ENCODE assay signal across 2 cellular contexts in the genomic region with DNA sequence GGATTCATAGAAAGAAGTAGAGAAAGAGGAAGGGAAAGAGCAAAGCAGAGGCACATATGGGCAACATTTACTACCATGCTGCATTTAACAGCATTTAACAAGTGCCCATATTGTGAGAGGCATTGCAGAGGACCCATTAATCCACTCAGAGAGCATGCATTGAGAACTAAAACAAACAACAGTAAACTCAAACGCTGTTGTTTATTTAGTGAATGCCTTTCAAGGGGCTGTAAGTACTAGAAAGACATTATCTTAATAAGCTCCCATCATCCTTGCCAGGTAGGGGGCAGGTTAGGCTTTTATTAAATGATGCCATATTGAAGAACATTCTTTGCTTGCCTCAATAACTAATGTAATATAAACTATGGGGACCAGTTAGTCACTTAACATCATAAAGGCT.
TF ChIP-seq lines count a peak whose summit lies in the region.

No MANE protein-coding gene starts in this region.

TF ChIP-seq in HEK293, 187 proteins besides CTCF, POLR2A, EP300 and RAD21 (continued from another document and continues in another):
- no peak for TF ChIP-seq ZEB2 (tag by site-specific recombination; IDR thresholded peaks at IDR 0.05)
- TF ChIP-seq KLF8 (tag by site-specific recombination; IDR thresholded peaks at IDR 0.05), result no peak
- TF ChIP-seq, protein P1, sequence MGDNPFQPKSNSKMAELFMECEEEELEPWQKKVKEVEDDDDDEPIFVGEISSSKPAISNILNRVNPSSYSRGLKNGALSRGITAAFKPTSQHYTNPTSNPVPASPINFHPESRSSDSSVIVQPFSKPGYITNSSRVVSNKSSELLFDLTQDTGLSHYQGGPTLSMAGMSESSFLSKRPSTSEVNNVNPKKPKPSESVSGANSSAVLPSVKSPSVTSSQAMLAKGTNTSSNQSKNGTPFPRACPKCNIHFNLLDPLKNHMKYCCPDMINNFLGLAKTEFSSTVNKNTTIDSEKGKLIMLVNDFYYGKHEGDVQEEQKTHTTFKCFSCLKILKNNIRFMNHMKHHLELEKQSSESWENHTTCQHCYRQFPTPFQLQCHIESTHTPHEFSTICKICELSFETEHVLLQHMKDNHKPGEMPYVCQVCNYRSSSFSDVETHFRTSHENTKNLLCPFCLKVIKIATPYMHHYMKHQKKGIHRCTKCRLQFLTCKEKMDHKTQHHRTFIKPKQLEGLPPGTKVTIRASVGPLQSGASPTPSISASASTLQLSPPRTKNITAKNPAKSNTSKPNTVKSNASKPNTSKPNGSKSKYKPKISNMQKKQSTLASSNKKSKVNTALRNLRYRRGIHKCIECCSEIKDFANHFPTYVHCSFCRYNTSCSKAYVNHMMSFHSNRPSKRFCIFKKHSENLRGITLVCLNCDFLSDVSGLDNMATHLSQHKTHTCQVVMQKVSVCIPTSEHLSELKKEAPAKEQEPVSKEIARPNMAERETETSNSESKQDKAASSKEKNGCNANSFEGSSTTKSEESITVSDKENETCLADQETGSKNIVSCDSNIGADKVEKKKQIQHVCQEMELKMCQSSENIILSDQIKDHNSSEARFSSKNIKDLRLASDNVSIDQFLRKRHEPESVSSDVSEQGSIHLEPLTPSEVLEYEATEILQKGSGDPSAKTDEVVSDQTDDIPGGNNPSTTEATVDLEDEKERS (tag by site-specific recombination; IDR thresholded peaks at IDR 0.05), result no peak
- no peak for TF ChIP-seq REPIN1 (tag by site-specific recombination; IDR thresholded peaks at IDR 0.05; ENCODE audit: low read depth)
- no peak for TF ChIP-seq ZSCAN23 (tag by site-specific recombination; IDR thresholded peaks at IDR 0.05)
- no peak for TF ChIP-seq ZNF768 (tag by site-specific recombination; IDR thresholded peaks at IDR 0.05)
- no peak for TF ChIP-seq ZFP69B (tag by site-specific recombination; IDR thresholded peaks at IDR 0.05)
- no peak for TF ChIP-seq ZNF2 (tag by site-specific recombination; IDR thresholded peaks at IDR 0.05)
- TF ChIP-seq ZIC2 (tag by site-specific recombination; IDR thresholded peaks at IDR 0.05), result 0 out of 2 replicates have a peak, but pooled peaks have one; percentile 35
- no peak for TF ChIP-seq SCRT1 (tag by site-specific recombination; IDR thresholded peaks at IDR 0.05; ENCODE audit: borderline replicate concordance)
- TF ChIP-seq, protein P2, sequence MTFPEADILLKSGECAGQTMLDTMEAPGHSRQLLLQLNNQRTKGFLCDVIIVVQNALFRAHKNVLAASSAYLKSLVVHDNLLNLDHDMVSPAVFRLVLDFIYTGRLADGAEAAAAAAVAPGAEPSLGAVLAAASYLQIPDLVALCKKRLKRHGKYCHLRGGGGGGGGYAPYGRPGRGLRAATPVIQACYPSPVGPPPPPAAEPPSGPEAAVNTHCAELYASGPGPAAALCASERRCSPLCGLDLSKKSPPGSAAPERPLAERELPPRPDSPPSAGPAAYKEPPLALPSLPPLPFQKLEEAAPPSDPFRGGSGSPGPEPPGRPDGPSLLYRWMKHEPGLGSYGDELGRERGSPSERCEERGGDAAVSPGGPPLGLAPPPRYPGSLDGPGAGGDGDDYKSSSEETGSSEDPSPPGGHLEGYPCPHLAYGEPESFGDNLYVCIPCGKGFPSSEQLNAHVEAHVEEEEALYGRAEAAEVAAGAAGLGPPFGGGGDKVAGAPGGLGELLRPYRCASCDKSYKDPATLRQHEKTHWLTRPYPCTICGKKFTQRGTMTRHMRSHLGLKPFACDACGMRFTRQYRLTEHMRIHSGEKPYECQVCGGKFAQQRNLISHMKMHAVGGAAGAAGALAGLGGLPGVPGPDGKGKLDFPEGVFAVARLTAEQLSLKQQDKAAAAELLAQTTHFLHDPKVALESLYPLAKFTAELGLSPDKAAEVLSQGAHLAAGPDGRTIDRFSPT (tag by site-specific recombination; IDR thresholded peaks at IDR 0.05), result no peak
- TF ChIP-seq, protein P3, sequence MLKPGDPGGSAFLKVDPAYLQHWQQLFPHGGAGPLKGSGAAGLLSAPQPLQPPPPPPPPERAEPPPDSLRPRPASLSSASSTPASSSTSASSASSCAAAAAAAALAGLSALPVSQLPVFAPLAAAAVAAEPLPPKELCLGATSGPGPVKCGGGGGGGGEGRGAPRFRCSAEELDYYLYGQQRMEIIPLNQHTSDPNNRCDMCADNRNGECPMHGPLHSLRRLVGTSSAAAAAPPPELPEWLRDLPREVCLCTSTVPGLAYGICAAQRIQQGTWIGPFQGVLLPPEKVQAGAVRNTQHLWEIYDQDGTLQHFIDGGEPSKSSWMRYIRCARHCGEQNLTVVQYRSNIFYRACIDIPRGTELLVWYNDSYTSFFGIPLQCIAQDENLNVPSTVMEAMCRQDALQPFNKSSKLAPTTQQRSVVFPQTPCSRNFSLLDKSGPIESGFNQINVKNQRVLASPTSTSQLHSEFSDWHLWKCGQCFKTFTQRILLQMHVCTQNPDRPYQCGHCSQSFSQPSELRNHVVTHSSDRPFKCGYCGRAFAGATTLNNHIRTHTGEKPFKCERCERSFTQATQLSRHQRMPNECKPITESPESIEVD (tag by site-specific recombination; IDR thresholded peaks at IDR 0.05), result peak; percentile 19; the same call in 1 of the 2 replicates
- TF ChIP-seq MYNN (tag by site-specific recombination; IDR thresholded peaks at IDR 0.05; ENCODE audit: borderline replicate concordance), result no peak
- TF ChIP-seq, protein P4, sequence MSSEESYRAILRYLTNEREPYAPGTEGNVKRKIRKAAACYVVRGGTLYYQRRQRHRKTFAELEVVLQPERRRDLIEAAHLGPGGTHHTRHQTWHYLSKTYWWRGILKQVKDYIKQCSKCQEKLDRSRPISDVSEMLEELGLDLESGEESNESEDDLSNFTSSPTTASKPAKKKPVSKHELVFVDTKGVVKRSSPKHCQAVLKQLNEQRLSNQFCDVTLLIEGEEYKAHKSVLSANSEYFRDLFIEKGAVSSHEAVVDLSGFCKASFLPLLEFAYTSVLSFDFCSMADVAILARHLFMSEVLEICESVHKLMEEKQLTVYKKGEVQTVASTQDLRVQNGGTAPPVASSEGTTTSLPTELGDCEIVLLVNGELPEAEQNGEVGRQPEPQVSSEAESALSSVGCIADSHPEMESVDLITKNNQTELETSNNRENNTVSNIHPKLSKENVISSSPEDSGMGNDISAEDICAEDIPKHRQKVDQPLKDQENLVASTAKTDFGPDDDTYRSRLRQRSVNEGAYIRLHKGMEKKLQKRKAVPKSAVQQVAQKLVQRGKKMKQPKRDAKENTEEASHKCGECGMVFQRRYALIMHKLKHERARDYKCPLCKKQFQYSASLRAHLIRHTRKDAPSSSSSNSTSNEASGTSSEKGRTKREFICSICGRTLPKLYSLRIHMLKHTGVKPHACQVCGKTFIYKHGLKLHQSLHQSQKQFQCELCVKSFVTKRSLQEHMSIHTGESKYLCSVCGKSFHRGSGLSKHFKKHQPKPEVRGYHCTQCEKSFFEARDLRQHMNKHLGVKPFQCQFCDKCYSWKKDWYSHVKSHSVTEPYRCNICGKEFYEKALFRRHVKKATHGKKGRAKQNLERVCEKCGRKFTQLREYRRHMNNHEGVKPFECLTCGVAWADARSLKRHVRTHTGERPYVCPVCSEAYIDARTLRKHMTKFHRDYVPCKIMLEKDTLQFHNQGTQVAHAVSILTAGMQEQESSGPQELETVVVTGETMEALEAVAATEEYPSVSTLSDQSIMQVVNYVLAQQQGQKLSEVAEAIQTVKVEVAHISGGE (tag by site-specific recombination; conservative IDR thresholded peaks at IDR 0.05; ENCODE audit: low read depth), result no peak
- TF ChIP-seq ZNF157 (tag by site-specific recombination; IDR thresholded peaks at IDR 0.05), result no peak
- no peak for TF ChIP-seq ZNF776 (tag by site-specific recombination; IDR thresholded peaks at IDR 0.05; ENCODE audit: borderline replicate concordance)

TF ChIP-seq in WTC11, 78 proteins besides CTCF, POLR2A, EP300 and RAD21 (continued from another document):
- TF ChIP-seq, protein P5, sequence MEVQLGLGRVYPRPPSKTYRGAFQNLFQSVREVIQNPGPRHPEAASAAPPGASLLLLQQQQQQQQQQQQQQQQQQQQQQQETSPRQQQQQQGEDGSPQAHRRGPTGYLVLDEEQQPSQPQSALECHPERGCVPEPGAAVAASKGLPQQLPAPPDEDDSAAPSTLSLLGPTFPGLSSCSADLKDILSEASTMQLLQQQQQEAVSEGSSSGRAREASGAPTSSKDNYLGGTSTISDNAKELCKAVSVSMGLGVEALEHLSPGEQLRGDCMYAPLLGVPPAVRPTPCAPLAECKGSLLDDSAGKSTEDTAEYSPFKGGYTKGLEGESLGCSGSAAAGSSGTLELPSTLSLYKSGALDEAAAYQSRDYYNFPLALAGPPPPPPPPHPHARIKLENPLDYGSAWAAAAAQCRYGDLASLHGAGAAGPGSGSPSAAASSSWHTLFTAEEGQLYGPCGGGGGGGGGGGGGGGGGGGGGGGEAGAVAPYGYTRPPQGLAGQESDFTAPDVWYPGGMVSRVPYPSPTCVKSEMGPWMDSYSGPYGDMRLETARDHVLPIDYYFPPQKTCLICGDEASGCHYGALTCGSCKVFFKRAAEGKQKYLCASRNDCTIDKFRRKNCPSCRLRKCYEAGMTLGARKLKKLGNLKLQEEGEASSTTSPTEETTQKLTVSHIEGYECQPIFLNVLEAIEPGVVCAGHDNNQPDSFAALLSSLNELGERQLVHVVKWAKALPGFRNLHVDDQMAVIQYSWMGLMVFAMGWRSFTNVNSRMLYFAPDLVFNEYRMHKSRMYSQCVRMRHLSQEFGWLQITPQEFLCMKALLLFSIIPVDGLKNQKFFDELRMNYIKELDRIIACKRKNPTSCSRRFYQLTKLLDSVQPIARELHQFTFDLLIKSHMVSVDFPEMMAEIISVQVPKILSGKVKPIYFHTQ (CRISPR knock-in tag; IDR thresholded peaks at IDR 0.05), result no peak
- no peak for TF ChIP-seq NFATC4 (CRISPR knock-in tag; IDR thresholded peaks at IDR 0.05)
- no peak for TF ChIP-seq SMAD4 (CRISPR knock-in tag; IDR thresholded peaks at IDR 0.05)
- TF ChIP-seq TP53 (CRISPR knock-in tag; IDR thresholded peaks at IDR 0.05), result no peak
- TF ChIP-seq KAT7 (CRISPR knock-in tag; IDR thresholded peaks at IDR 0.05; ENCODE audit: borderline replicate concordance), result no peak
- no peak for TF ChIP-seq OVOL2 (CRISPR knock-in tag; IDR thresholded peaks at IDR 0.05; ENCODE audit: borderline replicate concordance)
- TF ChIP-seq ETV6 (CRISPR knock-in tag; IDR thresholded peaks at IDR 0.05), result no peak
